8 cellular contexts compared by ENCODE assay signal in genomic region chr11:133082851-133083488, GRCh38.
DNase-seq lines count a peak whose midpoint lies in the region; ATAC-seq and TF ChIP-seq lines count a peak whose summit lies in the region.

No MANE protein-coding gene starts in this region.

- H3K36me3 ChIP-seq in neuron (ENCODE audit: insufficient read depth, low read length) (no peaks in the 10 kb centered on the region), tibial nerve (no peaks in the 10 kb centered on the region)

- no peak for TF ChIP-seq POLR2A in tibial nerve (IDR thresholded peaks at IDR 0.05)

- peak overlapping the region; percentile 41 for H2AFZ ChIP-seq in neuron (ENCODE audit: low read depth, low read length)

- peak; percentile 90 for ATAC-seq in HG02759 (IDR thresholded peaks at IDR 0.05; ENCODE audit: unreplicated experiment)

- H3K4me1 ChIP-seq in neuron (ENCODE audit: insufficient read depth, low read length): no peaks in the 10 kb centered on the region
- peaks cover 0 to 15% (median 0%) of the 10 kb centered on the region in 4 donors for H3K4me1 ChIP-seq in tibial nerve

- H3K27ac ChIP-seq in tibial nerve: no peak overlapping the region

- H3K9me3 ChIP-seq in neuron (ENCODE audit: low read length): no peaks in the 10 kb centered on the region
- H3K9me3 ChIP-seq in tibial nerve: no peaks in the 10 kb centered on the region

- TF ChIP-seq EP300 in tibial nerve (IDR thresholded peaks at IDR 0.05): no peak

- WGBS in tibial nerve, 2 donors: 0 to 1% methylated on average over 2 to 22 of the region's 71 CpGs

- peak; percentile 35 for DNase-seq in NCI-H2029 (lab: John Stamatoyannopoulos, UW)
- no peak for DNase-seq in NCI-H2029 treated with DMSO at 0.1 percent for 48 hours (lab: John Stamatoyannopoulos, UW)
- peak; percentile 65 to 82 for DNase-seq in NCI-H1930 (lab: John Stamatoyannopoulos, UW)
- peak; percentile 45 for DNase-seq in activated T-cell treated with anti-CD3 and anti-CD28 coated beads for 24 hours (ENCODE audit: low read depth)
- peak; percentile 8 to 61 for DNase-seq in foreskin fibroblast
- DNase-seq in tibial nerve (ENCODE audit: low spot score in 2 of 2): peak in 1 of 2 donors; percentile 15

- TF ChIP-seq CTCF in foreskin fibroblast (IDR thresholded peaks at IDR 0.05; ENCODE audit: low read depth, low read length): peak; percentile 30
- TF ChIP-seq CTCF in tibial nerve (IDR thresholded peaks at IDR 0.05): peak; percentile 60 to 99 (median 98)

- H3K4me3 ChIP-seq in foreskin fibroblast (ENCODE audit: low read depth in 1 of 2, low read length in 2 of 2): peak overlapping the region; percentile 37 to 45
- H3K4me3 ChIP-seq in neuron (ENCODE audit: low read length): peak overlapping the region; percentile 7
- peak overlapping the region; percentile 28 to 52 (median 36) for H3K4me3 ChIP-seq in tibial nerve

- H3K27me3 ChIP-seq in neuron (ENCODE audit: insufficient read depth, low read length) (peaks cover 3% of the 10 kb centered on the region), tibial nerve (peaks cover 0 to 75% of the 10 kb centered on the region in 2 donors)
